Comparison of ENCODE assay signal across 34 cellular contexts in genomic region chr11:116331381-116331780, GRCh38.
"Had no signal": no experiment of that assay in that cellular context is flagged by ENCODE, and none has a peak within 500 bp of the region (broad histone marks: within the 10 kb centered on the region; RNA-seq: fewer than 3 reads in every experiment).

No MANE protein-coding gene starts in this region.

- H3K9ac ChIP-seq: SK-N-SH had no signal

- H3K27ac ChIP-seq: ascending aorta, cardiac muscle cell, Peyer's patch, SJSA1, VCaP had no signal

- H3K4me2 ChIP-seq: SK-N-SH had no signal

- DNase-seq: activated B cell treated with CpG ODN at 0.5 μM for 24 hours; activated CD4-positive, alpha-beta memory T cell treated with anti-CD3 and anti-CD28 coated beads for 36 hours; activated CD4-positive, alpha-beta T cell treated with anti-CD3 and anti-CD28 coated beads for 4 hours; activated CD4-positive, alpha-beta T cell treated with anti-CD3 and anti-CD28 coated beads, Interleukin-2, amount 50 U/mL, for 1 hour; activated CD4-positive, CD25-positive, alpha-beta regulatory T cell treated with anti-CD3 and anti-CD28 coated beads, Interleukin-2, amount 50 U/mL, for 72 hours; activated effector memory CD4-positive, alpha-beta T cell treated with anti-CD3 and anti-CD28 coated beads, Interleukin-2, amount 50 U/mL, for 16 hours; activated naive CD4-positive, alpha-beta T cell; activated naive CD8-positive, alpha-beta T cell treated with anti-CD3 and anti-CD28 coated beads, Interleukin-2, amount 10 ng/mL, durations not matched to agents 7 days and 5 days; activated T-cell treated with anti-CD3 and anti-CD28 coated beads, Interleukin-2, amount 50 U/mL, for 1 hour; activated T-cell treated with anti-CD3 and anti-CD28 coated beads, Interleukin-2, amount 50 U/mL, for 72 hours; Kasumi-1; MG63; NCI-H1048; NCI-H1105 treated with DMSO at 0.1 percent for 48 hours; NCI-H1436; NCI-H1694; NCI-H1930; NCI-H345; NCI-H524 treated with DMSO at 0.1 percent for 48 hours; NK-92 treated with Interleukin-12 subunit alpha and Interleukin-12 subunit beta, amount 100 ng/mL, for 24 hours; PC-3; Peyer's patch; RPMI8226; SHP77 treated with DMSO at 0.1 percent for 48 hours; SK-N-SH had no signal

- H3K27me3 ChIP-seq: ascending aorta, cardiac muscle cell, MG63, Peyer's patch, SJSA1 had no signal

- H3K4me3 Mint-ChIP-seq: activated B cell treated with CpG ODN at 0.5 μM for 24 hours; activated CD4-positive, alpha-beta memory T cell treated with anti-CD3 and anti-CD28 coated beads for 36 hours; activated naive CD4-positive, alpha-beta T cell treated with anti-CD3 and anti-CD28 coated beads, Interleukin-2, amount 50 U/mL, for 24 hours; activated naive CD8-positive, alpha-beta T cell treated with anti-CD3 and anti-CD28 coated beads, Interleukin-2, amount 10 ng/mL, durations not matched to agents 7 days and 5 days; activated T-cell treated with anti-CD3 and anti-CD28 coated beads, Interleukin-2, amount 50 U/mL, for 72 hours; activated T-helper 17 cell treated with anti-CD3 and anti-CD28 coated beads, Interleukin-2, amount 50 U/mL, for 72 hours; central memory CD8-positive, alpha-beta T cell; T-helper 1 cell treated with Interleukin-12 subunit alpha and Interleukin-12 subunit beta and Interleukin-4 antibody, amounts not matched to agents 30 μg/mL and 1 μg/mL, for 36 hours; T-helper 2 cell treated with Interferon-gamma antibody and Interleukin-4, amounts not matched to agents 5 μg/mL and 100 μg/mL, for 36 hours had no signal

- H3K36me3 Mint-ChIP-seq: activated CD4-positive, alpha-beta memory T cell treated with anti-CD3 and anti-CD28 coated beads for 36 hours; activated naive CD4-positive, alpha-beta T cell treated with anti-CD3 and anti-CD28 coated beads, Interleukin-2, amount 50 U/mL, for 24 hours; activated naive CD8-positive, alpha-beta T cell treated with anti-CD3 and anti-CD28 coated beads, Interleukin-2, amount 10 ng/mL, durations not matched to agents 7 days and 5 days had no signal

- H3K27me3 Mint-ChIP-seq: activated naive CD8-positive, alpha-beta T cell treated with anti-CD3 and anti-CD28 coated beads, Interleukin-2, amount 10 ng/mL, durations not matched to agents 7 days and 5 days had no signal

- H3K9me3 ChIP-seq: ascending aorta, MG63, Peyer's patch, SJSA1, SK-N-SH had no signal

- H3K27ac Mint-ChIP-seq: activated B cell treated with CpG ODN at 0.5 μM for 24 hours; activated CD4-positive, alpha-beta memory T cell treated with anti-CD3 and anti-CD28 coated beads for 36 hours; activated naive CD4-positive, alpha-beta T cell treated with anti-CD3 and anti-CD28 coated beads, Interleukin-2, amount 50 U/mL, for 24 hours; activated naive CD8-positive, alpha-beta T cell treated with anti-CD3 and anti-CD28 coated beads, Interleukin-2, amount 10 ng/mL, durations not matched to agents 7 days and 5 days; activated T-cell treated with anti-CD3 and anti-CD28 coated beads, Interleukin-2, amount 50 U/mL, for 72 hours; activated T-helper 17 cell treated with anti-CD3 and anti-CD28 coated beads, Interleukin-2, amount 50 U/mL, for 72 hours; T-helper 1 cell treated with Interleukin-12 subunit alpha and Interleukin-12 subunit beta and Interleukin-4 antibody, amounts not matched to agents 30 μg/mL and 1 μg/mL, for 36 hours; T-helper 2 cell treated with Interferon-gamma antibody and Interleukin-4, amounts not matched to agents 5 μg/mL and 100 μg/mL, for 36 hours had no signal

- H3K9me3 Mint-ChIP-seq: activated B cell treated with CpG ODN at 0.5 μM for 24 hours; activated CD4-positive, alpha-beta memory T cell treated with anti-CD3 and anti-CD28 coated beads for 36 hours; activated naive CD4-positive, alpha-beta T cell treated with anti-CD3 and anti-CD28 coated beads, Interleukin-2, amount 50 U/mL, for 24 hours; activated naive CD8-positive, alpha-beta T cell treated with anti-CD3 and anti-CD28 coated beads, Interleukin-2, amount 10 ng/mL, durations not matched to agents 7 days and 5 days; activated T-helper 17 cell treated with anti-CD3 and anti-CD28 coated beads, Interleukin-2, amount 50 U/mL, for 72 hours; central memory CD8-positive, alpha-beta T cell; T-helper 1 cell treated with Interleukin-12 subunit alpha and Interleukin-12 subunit beta and Interleukin-4 antibody, amounts not matched to agents 30 μg/mL and 1 μg/mL, for 36 hours; T-helper 2 cell treated with Interferon-gamma antibody and Interleukin-4, amounts not matched to agents 5 μg/mL and 100 μg/mL, for 36 hours had no signal

- ATAC-seq: activated T-cell treated with anti-CD3 and anti-CD28 coated beads, Interleukin-2, amount 50 U/mL, for 72 hours; activated T-helper 17 cell treated with anti-CD3 and anti-CD28 coated beads, Interleukin-2, amount 50 U/mL, for 72 hours; PC-3 had no signal

- H3K4me1 ChIP-seq: ascending aorta, Peyer's patch, SJSA1 had no signal

- H3K4me1 Mint-ChIP-seq: activated B cell treated with CpG ODN at 0.5 μM for 24 hours; activated naive CD4-positive, alpha-beta T cell treated with anti-CD3 and anti-CD28 coated beads, Interleukin-2, amount 50 U/mL, for 24 hours; activated naive CD8-positive, alpha-beta T cell treated with anti-CD3 and anti-CD28 coated beads, Interleukin-2, amount 10 ng/mL, durations not matched to agents 7 days and 5 days; activated T-helper 17 cell treated with anti-CD3 and anti-CD28 coated beads, Interleukin-2, amount 50 U/mL, for 72 hours; central memory CD8-positive, alpha-beta T cell had no signal
